8 cellular contexts compared by ENCODE assay signal in genomic region chr14:68790656-68791077, GRCh38. TPM values are rescaled to one million over a fixed set of nuclear protein-coding genes. Genes with fewer than 3 reads are reported as not detected.
DNase-seq lines count a peak whose midpoint lies in the region; ATAC-seq, FAIRE-seq and TF ChIP-seq lines count a peak whose summit lies in the region.

No MANE protein-coding gene starts in this region.

- no peaks in the 10 kb centered on the region for H3K9me3 Mint-ChIP-seq in activated B cell treated with CpG ODN at 0.5 μM for 24 hours

- peak overlapping the region; percentile 100 for H3K4me3 Mint-ChIP-seq in activated B cell treated with CpG ODN at 0.5 μM for 24 hours

- no peak for TF ChIP-seq POLR2A in upper lobe of left lung (IDR thresholded peaks at IDR 0.05)

- H3K27ac Mint-ChIP-seq in activated B cell treated with CpG ODN at 0.5 μM for 24 hours: peak overlapping the region; percentile 99

- FAIRE-seq in GM19239 (lab: Jason Lieb, UNC): peak; percentile 66

- intact Hi-C loops in activated B cell treated with CpG ODN at 0.5 μM for 24 hours (cut with micrococcal nuclease): no loop called here

- no peak for DNase-seq in GM19239 (ENCODE audit: insufficient read length, low spot score)
- no peak for DNase-seq in activated B cell treated with CpG ODN at 0.5 μM for 24 hours
- no peak for DNase-seq in choroid plexus epithelial cell (ENCODE audit: low read depth)
- DNase-seq in upper lobe of left lung: peak in 1 of 2 donors; percentile 86
- no peak for DNase-seq in NCI-H2081 (lab: John Stamatoyannopoulos, UW)
- DNase-seq in NCI-H524 (lab: John Stamatoyannopoulos, UW): no peak

- H3K36me3 Mint-ChIP-seq in activated B cell treated with CpG ODN at 0.5 μM for 24 hours (ENCODE audit: low read depth): peaks cover 81% of the 10 kb centered on the region

- H3K27me3 ChIP-seq in muscle layer of colon (ENCODE audit: control insufficient read depth in 1 of 2, insufficient read depth in 2 of 2, low read length in 2 of 2) (no peaks in the 10 kb centered on the region), upper lobe of left lung (no peaks in the 10 kb centered on the region)

- H3K27ac ChIP-seq in muscle layer of colon (ENCODE audit: low read depth, low read length) (peak overlapping the region; percentile 100), upper lobe of left lung (peak overlapping the region; percentile 95 to 100 (median 99))

- peaks cover 16% of the 10 kb centered on the region for H3K4me1 ChIP-seq in muscle layer of colon (ENCODE audit: insufficient read depth, low read length)
- peaks cover 21 to 40% (median 36%) of the 10 kb centered on the region in 4 donors for H3K4me1 ChIP-seq in upper lobe of left lung

- no peak for ATAC-seq in activated B cell treated with CpG ODN at 0.5 μM for 24 hours (ENCODE audit: low read depth)
- no peak for ATAC-seq in upper lobe of left lung (ENCODE audit: low FRiP score in 2 of 2)
- ATAC-seq in GM21528 (IDR thresholded peaks at IDR 0.05; ENCODE audit: low FRiP score, unreplicated experiment): no peak

- no peaks in the 10 kb centered on the region for H3K27me3 Mint-ChIP-seq in activated B cell treated with CpG ODN at 0.5 μM for 24 hours

- H3K9me3 ChIP-seq in muscle layer of colon (ENCODE audit: low read length) (no peaks in the 10 kb centered on the region), upper lobe of left lung (no peaks in the 10 kb centered on the region)

- CTCF ChIA-PET in activated B cell treated with CpG ODN at 0.5 μM for 24 hours (lab: Charles Lee): interaction anchor here (1.8 to 9.4 kb wide), 4 partner anchors 25 to 542 kb away, joined by 6 to 121 read pairs (median 43); no protein-coding TSS in a partner anchor

- WGBS in upper lobe of left lung, 2 donors: 4 to 9% methylated on average over 8 of the region's 8 CpGs

- H3K4me3 ChIP-seq in choroid plexus epithelial cell (ENCODE audit: low read depth, low read length): peak overlapping the region; percentile 98
- peak overlapping the region; percentile 81 to 98 for H3K4me3 ChIP-seq in muscle layer of colon (ENCODE audit: low read depth in 1 of 2, low read length in 2 of 2)
- H3K4me3 ChIP-seq in upper lobe of left lung: peak overlapping the region; percentile 72 to 86 (median 76)

- H3K36me3 ChIP-seq in muscle layer of colon (ENCODE audit: insufficient read depth, low read length) (peaks cover 56% of the 10 kb centered on the region), upper lobe of left lung (peaks cover 16 to 51% (median 22%) of the 10 kb centered on the region in 4 donors)

- TF ChIP-seq EP300 in upper lobe of left lung (IDR thresholded peaks at IDR 0.05): no peak

- TF ChIP-seq CTCF in activated B cell treated with CpG ODN at 0.5 μM for 24 hours (IDR thresholded peaks at IDR 0.05): no peak
- TF ChIP-seq CTCF in choroid plexus epithelial cell (conservative IDR thresholded peaks at IDR 0.05; ENCODE audit: low read depth, low read length): no peak
- no peak for TF ChIP-seq CTCF in upper lobe of left lung (IDR thresholded peaks at IDR 0.05)

- H3K4me1 Mint-ChIP-seq in activated B cell treated with CpG ODN at 0.5 μM for 24 hours: peaks cover 41% of the 10 kb centered on the region

- POLR2A ChIA-PET in activated B cell treated with CpG ODN at 0.5 μM for 24 hours (lab: Charles Lee): interaction anchor here (1.0 to 19.6 kb wide), 23 partner anchors 21 to 843 kb away, joined by 3 to 2953 read pairs (median 43); no protein-coding TSS in a partner anchor

- peak overlapping the region; percentile 100 for H3K9ac ChIP-seq in muscle layer of colon (ENCODE audit: low read length)

RNA-seq across cellular contexts. Expression of gene ZFP36L1, which starts 2.2 kb away (rescaled TPM):
- total RNA-seq in activated B cell treated with CpG ODN at 0.5 μM for 24 hours (814 and 884 TPM in 2 replicates), upper lobe of left lung (100 to 1,000 TPM; 268 to 511 (median 385) TPM)
